In genomic region chr9:123483191-123483803, GRCh38 we compare ENCODE assay signal across 22 cellular contexts.
DNase-seq lines count a peak whose midpoint lies in the region; ATAC-seq and TF ChIP-seq lines count a peak whose summit lies in the region.
"Had no signal": no experiment of that assay in that cellular context is flagged by ENCODE, and none has a peak within 500 bp of the region (broad histone marks: within the 10 kb centered on the region; RNA-seq: fewer than 3 reads in every experiment).

No MANE protein-coding gene starts in this region.

- peak overlapping the region; percentile 65 for H3K27ac ChIP-seq in liver (ENCODE audit: low read depth in 1 of 2, low read length in 2 of 2)
- no peak overlapping the region for H3K27ac ChIP-seq in sigmoid colon
- H3K27ac ChIP-seq: BLaER1 treated with 17β-estradiol and CSF1 and Interleukin-3, amounts not matched to agents 10 nM and 100 nM; GM23248; SJSA1 had no signal

- H3K9me3 ChIP-seq in liver (ENCODE audit: control insufficient read depth in 4 of 4, low read length in 3 of 4) (no peaks in the 10 kb centered on the region), sigmoid colon (no peaks in the 10 kb centered on the region)
- H3K9me3 ChIP-seq: BLaER1 treated with 17β-estradiol and CSF1 and Interleukin-3, amounts not matched to agents 10 nM and 100 nM; SJSA1 had no signal

- no peak for TF ChIP-seq POLR2A in sigmoid colon (IDR thresholded peaks at IDR 0.05)

- H3K9ac ChIP-seq in liver (ENCODE audit: low read depth in 1 of 2, low read length in 2 of 2) = no peak overlapping the region
- H3K9ac ChIP-seq: BLaER1 treated with 17β-estradiol and CSF1 and Interleukin-3, amounts not matched to agents 10 nM and 100 nM; GM23248 had no signal

- ATAC-seq in left ventricle myocardium superior = peak; percentile 30
- ATAC-seq: HCT116 had no signal

- no peak for TF ChIP-seq EP300 in sigmoid colon (IDR thresholded peaks at IDR 0.05)

- intact Hi-C loops in left ventricle myocardium superior (cut with micrococcal nuclease) = no loop called here
- intact Hi-C loops in cardiac septum (cut with DNase I) = no loop called here
- intact Hi-C loops in sigmoid colon (cut with DNase I) = loop anchor here (10.0 kb wide), 1 partner anchor 62 kb away; no protein-coding TSS in a partner anchor

- TF ChIP-seq RAD21 in liver (IDR thresholded peaks at IDR 0.05) = no peak

- WGBS in liver = 81% methylated on average over 9 of the region's 9 CpGs
- WGBS in sigmoid colon, 2 donors = 79 to 92% methylated on average over 9 of the region's 9 CpGs

- H3K4me1 ChIP-seq in liver (ENCODE audit: control insufficient read depth in 4 of 4, insufficient read depth in 4 of 4, low read length in 3 of 4) (peaks cover 16 to 57% (median 51%) of the 10 kb centered on the region in 4 donors), sigmoid colon (no peaks in the 10 kb centered on the region)
- H3K4me1 ChIP-seq: BLaER1 treated with 17β-estradiol and CSF1 and Interleukin-3, amounts not matched to agents 10 nM and 100 nM; SJSA1 had no signal

- H3K27me3 ChIP-seq in liver (ENCODE audit: control insufficient read depth in 4 of 4, insufficient read depth in 4 of 4, low read length in 3 of 4) (no peaks in the 10 kb centered on the region), sigmoid colon (no peaks in the 10 kb centered on the region)
- H3K27me3 ChIP-seq: BLaER1 treated with 17β-estradiol and CSF1 and Interleukin-3, amounts not matched to agents 10 nM and 100 nM; SJSA1 had no signal

- TF ChIP-seq CTCF in liver (IDR thresholded peaks at IDR 0.05; ENCODE audit: low read depth, low read length, missing input control) (no peak), sigmoid colon (IDR thresholded peaks at IDR 0.05) (no peak)

- H3K36me3 ChIP-seq in liver (ENCODE audit: control insufficient read depth in 4 of 4, insufficient read depth in 3 of 4, low read depth in 1 of 4, low read length in 3 of 4) = no peaks in the 10 kb centered on the region
- H3K36me3 ChIP-seq in sigmoid colon = no peaks in the 10 kb centered on the region
- H3K36me3 ChIP-seq: SJSA1 had no signal

- DNase-seq in left ventricle myocardium superior (no peak), cardiac septum (ENCODE audit: low spot score) (no peak), sigmoid colon (peak; percentile 37), NCI-H187 treated with DMSO at 0.1 percent for 48 hours (lab: John Stamatoyannopoulos, UW) (no peak), SIG-M5 treated with dmso at 0.1 percent for 504 hours (lab: John Stamatoyannopoulos, UW; ENCODE audit: unreplicated experiment) (no peak), DMS153 treated with DMSO at 0.1 percent for 48 hours (lab: John Stamatoyannopoulos, UW; ENCODE audit: unreplicated experiment) (no peak)
- DNase-seq: 8988T; Calu3; CD4-positive, alpha-beta memory T cell; DMS153; GM23248; MV-4-11; NCI-H1105 treated with DMSO at 0.1 percent for 48 hours; NCI-H1694; NCI-H2081 treated with DMSO at 0.1 percent for 48 hours; NCI-H2171 treated with DMSO at 0.1 percent for 48 hours; NCI-H524 treated with DMSO at 0.1 percent for 48 hours; NCI-H82 had no signal

- H3K4me3 ChIP-seq in liver (ENCODE audit: low read depth in 1 of 3, low read length in 3 of 3) = no peak overlapping the region
- H3K4me3 ChIP-seq in sigmoid colon = no peak overlapping the region
- H3K4me3 ChIP-seq: BLaER1 treated with 17β-estradiol and CSF1 and Interleukin-3, amounts not matched to agents 10 nM and 100 nM; GM23248; SJSA1 had no signal

TF ChIP-seq in liver, 16 proteins besides CTCF, POLR2A, EP300 and RAD21:
- TF ChIP-seq SP1 (IDR thresholded peaks at IDR 0.05) (no peak), RXRA (IDR thresholded peaks at IDR 0.05) (no peak), FOXA2 (IDR thresholded peaks at IDR 0.05) (no peak)

Comparison
In these comparisons a context has a peak if more than half of its experiments do, and no peak if none do; other contexts are left out.
1. H3K27ac ChIP-seq: peak in liver (2 of 2); none in sigmoid colon (0 of 4).